Comparison of ENCODE assay signal across 4 cellular contexts in genomic region chr20:56405356-56405755, GRCh38. TPM values are rescaled to one million over a fixed set of nuclear protein-coding genes. Genes with fewer than 3 reads are reported as not detected.
"Had no signal": no experiment of that assay in that cellular context is flagged by ENCODE, and none has a peak within 500 bp of the region (broad histone marks: within the 10 kb centered on the region; RNA-seq: fewer than 3 reads in every experiment).

No MANE protein-coding gene starts in this region.

RNA-seq across cellular contexts. Expression of gene CASS4, which starts 6.7 kb away (rescaled TPM):
- total RNA-seq: foreskin keratinocyte, kidney epithelial cell, osteocyte had no signal
- polyA plus RNA-seq: hepatocyte had no signal
